37 cellular contexts compared by ENCODE assay signal in the genomic region with DNA sequence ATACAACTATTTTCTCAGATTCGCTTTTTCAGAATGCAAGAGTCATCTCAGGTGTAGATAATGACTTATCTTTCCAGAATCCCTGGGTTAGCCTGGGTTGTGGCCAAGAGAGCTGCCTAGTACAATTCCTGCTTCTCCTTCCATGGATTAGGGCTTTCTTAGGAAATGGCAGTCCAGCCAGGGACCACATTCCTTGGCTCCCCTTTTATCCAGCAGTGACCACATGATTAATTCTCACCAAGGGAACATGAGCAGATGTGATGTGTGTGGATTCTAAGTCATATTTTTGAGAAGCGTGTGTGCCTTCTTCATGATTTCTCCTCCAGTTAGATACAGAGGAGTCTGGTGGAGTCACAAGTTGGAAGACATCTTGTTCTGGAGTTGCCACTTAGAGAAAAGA. TPM values are rescaled to one million over a fixed set of nuclear protein-coding genes. Genes with fewer than 3 reads are reported as not detected.
"Had no signal": no experiment of that assay in that cellular context is flagged by ENCODE, and none has a peak within 500 bp of the region (broad histone marks: within the 10 kb centered on the region; RNA-seq: fewer than 3 reads in every experiment).

No MANE protein-coding gene starts in this region.

- H2AFZ ChIP-seq: PC-9 had no signal

- H3K36me3 ChIP-seq: adrenal gland, breast epithelium, SJCRH30, WERI-Rb-1 had no signal

- H3K4me1 ChIP-seq: breast epithelium had no signal

- H3K4me2 ChIP-seq: PC-9 had no signal

- DNase-seq: activated CD4-positive, alpha-beta T cell treated with anti-CD3 and anti-CD28 coated beads for 1 hour; activated CD4-positive, alpha-beta T cell treated with anti-CD3 and anti-CD28 coated beads for 48 hours; activated CD4-positive, alpha-beta T cell treated with anti-CD3 and anti-CD28 coated beads, Interleukin-2, amount 50 U/mL, for 48 hours; activated CD4-positive, CD25-positive, alpha-beta regulatory T cell; activated CD8-positive, alpha-beta T cell treated with anti-CD3 and anti-CD28 coated beads, Interleukin-2, amount 10 ng/mL, durations not matched to agents 7 days and 5 days; activated gamma-delta T cell treated with Interleukin-2 at 50 U/mL for 16 hours; activated naive CD4-positive, alpha-beta T cell treated with anti-CD3 and anti-CD28 coated beads for 36 hours; activated T-cell treated with anti-CD3 and anti-CD28 coated beads, Interleukin-2, amount 50 U/mL, for 24 hours; adrenal gland; anterior cingulate cortex; body of pancreas; Kasumi-1; MM.1S; NCI-H1092 treated with DMSO at 0.1 percent for 48 hours; NCI-H1417; NCI-H146; NCI-H187; NCI-H2029 treated with DMSO at 0.1 percent for 48 hours; NCI-H2107; NCI-H2171; NCI-H510A; NCI-H526; NCI-H748 treated with DMSO at 0.1 percent for 48 hours; PC-9; SHP77; SJCRH30; T1000; WERI-Rb-1 had no signal

- H3K4me3 ChIP-seq: adrenal gland, body of pancreas, breast epithelium, PC-9, SJCRH30, SK-N-MC had no signal

- FAIRE-seq: RCC 7860 had no signal

- H3K9me3 ChIP-seq: adrenal gland, body of pancreas, breast epithelium, SJCRH30 had no signal

- H3K27me3 ChIP-seq: adrenal gland, body of pancreas, breast epithelium, SJCRH30 had no signal

- H3K27ac ChIP-seq: adrenal gland, body of pancreas, breast epithelium, PC-9, SJCRH30, WERI-Rb-1 had no signal

RNA-seq across cellular contexts. Expression of a gene that starts 52.8 kb away (rescaled TPM):
- total RNA-seq: activated CD8-positive, alpha-beta T cell treated with anti-CD3 and anti-CD28 coated beads, Interleukin-2, amount 10 ng/mL, durations not matched to agents 7 days and 5 days; activated naive CD4-positive, alpha-beta T cell treated with anti-CD3 and anti-CD28 coated beads for 36 hours; activated naive CD4-positive, alpha-beta T cell treated with anti-CD3 and anti-CD28 coated beads, Interleukin-2, amount 50 U/mL, for 72 hours; activated T-helper 2 cell treated with anti-CD3 and anti-CD28 coated beads, Interferon-gamma antibody, Interleukin-2, Interleukin-4, amounts not matched to agents 10 μg/mL and 5 μg/mL and 100 μg/mL, durations not matched to agents 14 hours and 24 hours and 36 hours; OCI-LY7; T-helper 1 cell treated with Interleukin-12 subunit alpha and Interleukin-12 subunit beta and Interleukin-4 antibody, amounts not matched to agents 30 ng/mL and 1 ng/mL, for 36 hours; T-helper 2 cell treated with Interferon-gamma antibody and Interleukin-4, amounts not matched to agents 100 ng/mL and 5 ng/mL, for 36 hours had no signal
- polyA plus RNA-seq: IgD-negative memory B cell had no signal
